ENCODE assay signal across 14 cellular contexts in genomic region chr10:3969876-3970666, GRCh38.
DNase-seq lines count a peak whose midpoint lies in the region; ATAC-seq, FAIRE-seq and TF ChIP-seq lines count a peak whose summit lies in the region.
"Had no signal": no experiment of that assay in that cellular context is flagged by ENCODE, and none has a peak within 500 bp of the region (broad histone marks: within the 10 kb centered on the region; RNA-seq: fewer than 3 reads in every experiment).

No MANE protein-coding gene starts in this region.

- DNase-seq in stimulated activated naive CD8-positive, alpha-beta T cell treated with anti-CD3 and anti-CD28 coated beads, Interleukin-15, Interleukin-2, amounts not matched to agents 100 U/mL and 50 U/mL, for 24 hours, result no peak
- DNase-seq in activated naive CD8-positive, alpha-beta T cell treated with anti-CD3 and anti-CD28 coated beads for 36 hours, result no peak
- no peak for DNase-seq in lower lobe of right lung
- DNase-seq in GM12892 (ENCODE audit: insufficient read length), result no peak
- DNase-seq in glomerular visceral epithelial cell (ENCODE audit: extremely low spot score), result no peak
- no peak for DNase-seq in activated CD4-positive, CD25-positive, alpha-beta regulatory T cell (lab: John Stamatoyannopoulos, UW)
- DNase-seq in superior temporal gyrus (ENCODE audit: extremely low spot score), result no peak
- DNase-seq: BE2C; stimulated activated CD4-positive, alpha-beta T cell treated with anti-CD3 and anti-CD28 coated beads, Interleukin-2, amount 100 ng/mL, for 48 hours had no signal

- no peaks in the 10 kb centered on the region for H3K27me3 Mint-ChIP-seq in stimulated activated naive CD8-positive, alpha-beta T cell treated with anti-CD3 and anti-CD28 coated beads, Interleukin-15, Interleukin-2, amounts not matched to agents 100 ng/mL and 50 ng/mL, for 24 hours
- no peaks in the 10 kb centered on the region for H3K27me3 Mint-ChIP-seq in activated naive CD8-positive, alpha-beta T cell treated with anti-CD3 and anti-CD28 coated beads for 36 hours
- H3K27me3 Mint-ChIP-seq: stimulated activated memory B cell treated with anti-CD40 and anti-IgM and Interleukin-4, amounts not matched to agents 10 μg/mL and 1 μg/mL and 100 μg/mL, for 72 hours had no signal

- no peak overlapping the region for H3K4me3 ChIP-seq in lower lobe of right lung
- H3K4me3 ChIP-seq: SK-N-MC had no signal

- no peaks in the 10 kb centered on the region for H3K9me3 ChIP-seq in lower lobe of right lung
- H3K9me3 ChIP-seq: BE2C had no signal

- peak overlapping the region; percentile 79 for H3K27ac Mint-ChIP-seq in stimulated activated naive CD8-positive, alpha-beta T cell treated with anti-CD3 and anti-CD28 coated beads, Interleukin-15, Interleukin-2, amounts not matched to agents 100 ng/mL and 50 ng/mL, for 24 hours
- peak overlapping the region; percentile 14 for H3K27ac Mint-ChIP-seq in activated naive CD8-positive, alpha-beta T cell treated with anti-CD3 and anti-CD28 coated beads for 36 hours
- H3K27ac Mint-ChIP-seq: stimulated activated memory B cell treated with anti-CD40 and anti-IgM and Interleukin-4, amounts not matched to agents 10 μg/mL and 1 μg/mL and 100 μg/mL, for 72 hours had no signal

- no peak for TF ChIP-seq CTCF in lower lobe of right lung (IDR thresholded peaks at IDR 0.05)

- no peaks in the 10 kb centered on the region for H3K36me3 ChIP-seq in lower lobe of right lung
- H3K36me3 ChIP-seq: BE2C had no signal

- peak overlapping the region; percentile 27 for H3K4me3 Mint-ChIP-seq in stimulated activated naive CD8-positive, alpha-beta T cell treated with anti-CD3 and anti-CD28 coated beads, Interleukin-15, Interleukin-2, amounts not matched to agents 100 ng/mL and 50 ng/mL, for 24 hours
- no peak overlapping the region for H3K4me3 Mint-ChIP-seq in activated naive CD8-positive, alpha-beta T cell treated with anti-CD3 and anti-CD28 coated beads for 36 hours
- H3K4me3 Mint-ChIP-seq: stimulated activated memory B cell treated with anti-CD40 and anti-IgM and Interleukin-4, amounts not matched to agents 10 μg/mL and 1 μg/mL and 100 μg/mL, for 72 hours had no signal

- no peak for ATAC-seq in stimulated activated naive CD8-positive, alpha-beta T cell treated with anti-CD3 and anti-CD28 coated beads, Interleukin-15, Interleukin-2, amounts not matched to agents 100 U/mL and 50 U/mL, for 24 hours
- ATAC-seq in lower lobe of right lung, result no peak
- ATAC-seq: activated naive CD4-positive, alpha-beta T cell treated with anti-CD3 and anti-CD28 coated beads, Interleukin-2, amount 50 U/mL, for 72 hours; stimulated activated memory B cell treated with anti-CD40 and anti-IgM and Interleukin-4, amounts not matched to agents 10 μg/mL and 1 μg/mL and 100 μg/mL, for 72 hours had no signal

- no peak for FAIRE-seq in GM12892 (lab: Jason Lieb, UNC)

- H3K9me3 Mint-ChIP-seq in stimulated activated naive CD8-positive, alpha-beta T cell treated with anti-CD3 and anti-CD28 coated beads, Interleukin-15, Interleukin-2, amounts not matched to agents 100 ng/mL and 50 ng/mL, for 24 hours, result peaks cover 4% of the 10 kb centered on the region
- peaks cover 7% of the 10 kb centered on the region for H3K9me3 Mint-ChIP-seq in activated naive CD8-positive, alpha-beta T cell treated with anti-CD3 and anti-CD28 coated beads for 36 hours

- peak overlapping the region; percentile 37 for H3K27ac ChIP-seq in lower lobe of right lung
- H3K27ac ChIP-seq: HL-60, SK-N-MC had no signal

- H3K27me3 ChIP-seq in lower lobe of right lung (ENCODE audit: low read depth), result no peaks in the 10 kb centered on the region
- H3K27me3 ChIP-seq: BE2C had no signal

- peaks cover 44% of the 10 kb centered on the region for H3K4me1 Mint-ChIP-seq in stimulated activated naive CD8-positive, alpha-beta T cell treated with anti-CD3 and anti-CD28 coated beads, Interleukin-15, Interleukin-2, amounts not matched to agents 100 ng/mL and 50 ng/mL, for 24 hours (ENCODE audit: low read depth)
- peaks cover 41% of the 10 kb centered on the region for H3K4me1 Mint-ChIP-seq in activated naive CD8-positive, alpha-beta T cell treated with anti-CD3 and anti-CD28 coated beads for 36 hours

- no peaks in the 10 kb centered on the region for H3K36me3 Mint-ChIP-seq in stimulated activated naive CD8-positive, alpha-beta T cell treated with anti-CD3 and anti-CD28 coated beads, Interleukin-15, Interleukin-2, amounts not matched to agents 100 ng/mL and 50 ng/mL, for 24 hours (ENCODE audit: low read depth)
- H3K36me3 Mint-ChIP-seq in activated naive CD8-positive, alpha-beta T cell treated with anti-CD3 and anti-CD28 coated beads for 36 hours, result peaks cover 5% of the 10 kb centered on the region

- no peak for TF ChIP-seq POLR2A in GM12892 (IDR thresholded peaks at IDR 0.05; ENCODE audit: low read depth, low read length)

- peaks cover 20% of the 10 kb centered on the region for H3K4me1 ChIP-seq in lower lobe of right lung
- H3K4me1 ChIP-seq: BE2C had no signal

- intact Hi-C loops in lower lobe of right lung (cut with DNase I), result no loop called here
